ENCODE assay signal across 8 cellular contexts in the genomic region with DNA sequence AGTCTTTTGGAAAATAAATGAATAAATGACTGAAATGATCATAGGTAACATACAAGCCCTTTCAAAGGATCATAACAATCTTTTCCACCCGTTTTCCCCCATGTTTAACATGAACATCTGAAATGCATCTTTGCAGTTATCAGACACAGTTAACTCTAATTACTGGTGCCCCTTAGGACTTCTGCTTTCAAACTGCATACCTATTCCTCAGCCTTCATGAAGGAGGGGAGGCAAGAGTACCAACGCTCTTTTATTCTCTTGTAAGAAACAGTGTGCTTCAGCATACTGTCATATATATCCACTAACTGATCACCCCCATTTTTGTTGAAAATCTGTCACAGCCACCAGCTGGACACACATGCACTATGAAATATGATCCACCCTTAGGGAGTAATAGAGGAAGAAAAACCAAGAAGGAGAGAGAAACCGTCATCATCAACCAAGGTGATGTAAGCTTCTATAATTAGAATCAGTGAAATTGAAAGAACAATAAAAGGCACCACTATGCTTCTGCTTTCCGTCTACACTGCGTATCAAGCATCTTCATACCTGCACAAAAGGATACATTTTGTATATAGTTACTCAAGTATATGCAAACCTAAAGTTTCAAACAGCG.
DNase-seq lines count a peak whose midpoint lies in the region; ATAC-seq and TF ChIP-seq lines count a peak whose summit lies in the region.

No MANE protein-coding gene starts in this region.

- POLR2A ChIA-PET in T-cell (lab: Charles Lee), result interaction anchor here in 1 of 2 donors (0.5 kb wide), 1 partner anchor 18 kb away, joined by 3 read pairs; no protein-coding TSS in a partner anchor

- peak; percentile 87 for ATAC-seq in GM21367 (IDR thresholded peaks at IDR 0.05; ENCODE audit: unreplicated experiment)
- peak; percentile 84 for ATAC-seq in HG03469 (IDR thresholded peaks at IDR 0.05; ENCODE audit: unreplicated experiment)
- peak; percentile 24 to 61 (median 40) for ATAC-seq in T-cell (replicated peaks in 1 of 4)

- no peaks in the 10 kb centered on the region for H3K27me3 Mint-ChIP-seq in T-cell

- H3K27ac Mint-ChIP-seq in T-cell, result peak overlapping the region; percentile 74 to 75

- TF ChIP-seq CTCF in GM10266 (IDR thresholded peaks at IDR 0.05; ENCODE audit: control insufficient read depth, insufficient read depth, low read depth, missing control alignments), result no peak

- H3K4me3 Mint-ChIP-seq in T-cell, result peak overlapping the region; percentile 40 to 58 (median 58)

- DNase-seq in GM10266 (ENCODE audit: extremely low spot score), result peak; percentile 69
- no peak for DNase-seq in T-cell
- peak; percentile 49 for DNase-seq in kidney tubule cell (ENCODE audit: low spot score)
- DNase-seq in T1000 (lab: John Stamatoyannopoulos, UW), result no peak
- no peak for DNase-seq in NCI-H1048 (lab: John Stamatoyannopoulos, UW)
- DNase-seq in nucleus accumbens (lab: John Stamatoyannopoulos, UW), result no peak

- H3K4me1 Mint-ChIP-seq in T-cell, result peaks cover 85 to 90% (median 86%) of the 10 kb centered on the region in 3 donors

- no peaks in the 10 kb centered on the region for H3K9me3 Mint-ChIP-seq in T-cell

- H3K36me3 Mint-ChIP-seq in T-cell, result peaks cover 27% of the 10 kb centered on the region

- CTCF ChIA-PET in T-cell (lab: Charles Lee), result interaction anchor here (0.6 to 1.0 kb wide), 3 partner anchors 11 to 408 kb away, joined by 3 to 4 read pairs (median 3); no protein-coding TSS in a partner anchor

Comparison
In these comparisons a context has a peak if more than half of its experiments do, and no peak if none do; other contexts are left out.
1. DNase-seq: peak in GM10266 (single experiment) and kidney tubule cell (single experiment); none in T-cell (0 of 34), T1000 (single experiment), NCI-H1048 (single experiment) and nucleus accumbens (0 of 56).
2. Peak in every context shown above with its lines, with median percentiles within 50 percentile points of each other: ATAC-seq.